ENCODE assay signal across 8 cellular contexts in genomic region chr11:45872513-45873356, GRCh38. TPM values are rescaled to one million over a fixed set of nuclear protein-coding genes. Genes with fewer than 3 reads are reported as not detected.
DNase-seq lines count a peak whose midpoint lies in the region; ATAC-seq, FAIRE-seq and TF ChIP-seq lines count a peak whose summit lies in the region.

No MANE protein-coding gene starts in this region.

- no peaks in the 10 kb centered on the region for H3K9me3 Mint-ChIP-seq in endothelial cell (ENCODE audit: unreplicated experiment)

- peak overlapping the region; percentile 43 for H3K27ac Mint-ChIP-seq in T-helper 17 cell
- peak overlapping the region; percentile 24 for H3K27ac Mint-ChIP-seq in endothelial cell (ENCODE audit: unreplicated experiment)

- no peak overlapping the region for H3K4me3 Mint-ChIP-seq in T-helper 17 cell
- no peak overlapping the region for H3K4me3 Mint-ChIP-seq in endothelial cell (ENCODE audit: unreplicated experiment)

- intact Hi-C loops in Right ventricle myocardium inferior (cut with DNase I) (no loop called here), cardiac septum (cut with DNase I) (loop anchor here (5.0 kb wide), 1 partner anchor 135 kb away; no protein-coding TSS in a partner anchor)

- FAIRE-seq in urothelium cell line (lab: Jason Lieb, UNC), result no peak

- no peaks in the 10 kb centered on the region for H3K9me3 ChIP-seq in T-helper 17 cell (ENCODE audit: control insufficient read depth, low read length, poor library complexity, severe bottlenecking)

- H3K27me3 Mint-ChIP-seq in T-helper 17 cell, result no peaks in the 10 kb centered on the region
- no peaks in the 10 kb centered on the region for H3K27me3 Mint-ChIP-seq in endothelial cell (ENCODE audit: unreplicated experiment)

- H3K36me3 Mint-ChIP-seq in T-helper 17 cell (ENCODE audit: low read depth) (peaks cover 23% of the 10 kb centered on the region), endothelial cell (ENCODE audit: low read depth, unreplicated experiment) (peaks cover 41% of the 10 kb centered on the region)

- TF ChIP-seq CTCF in endothelial cell (IDR thresholded peaks at IDR 0.05; ENCODE audit: unreplicated experiment), result peak; percentile 60

- ATAC-seq in Right ventricle myocardium inferior (peak; percentile 74), T-helper 17 cell (peak; percentile 68), GM18517 (IDR thresholded peaks at IDR 0.05; ENCODE audit: unreplicated experiment) (no peak)

- H3K4me1 Mint-ChIP-seq in T-helper 17 cell, result peaks cover 11% of the 10 kb centered on the region
- H3K4me1 Mint-ChIP-seq in endothelial cell (ENCODE audit: unreplicated experiment), result peaks cover 8% of the 10 kb centered on the region

- DNase-seq in Right ventricle myocardium inferior (ENCODE audit: missing footprints) (no peak), cardiac septum (ENCODE audit: low spot score) (no peak), NCI-H1092 treated with DMSO at 0.1 percent for 48 hours (lab: John Stamatoyannopoulos, UW) (peak; percentile 58), T-helper 17 cell (no peak), endothelial cell (ENCODE audit: low spot score) (peak; percentile 78), midbrain (lab: John Stamatoyannopoulos, UW) (peak; percentile 76), urothelium cell line (ENCODE audit: low spot score) (peak; percentile 79)

RNA-seq across cellular contexts. Expression of gene MAPK8IP1, which starts 12.7 kb away (rescaled TPM):
- 5.9 TPM for total RNA-seq in Right ventricle myocardium inferior
- 7.5 TPM for total RNA-seq in cardiac septum
- total RNA-seq in T-helper 17 cell, result 10 to 100 TPM in 1 of 2 donors, 1 to 10 TPM in 1; 7.6 to 10.2 TPM
- total RNA-seq in endothelial cell (ENCODE audit: unreplicated experiment), result 3.7 TPM

RNA-seq across cellular contexts. Expression of gene CRY2, which starts 25.5 kb away (rescaled TPM):
- 69.8 TPM for total RNA-seq in Right ventricle myocardium inferior
- 49.6 TPM for total RNA-seq in cardiac septum
- total RNA-seq in T-helper 17 cell, result 100 to 1,000 TPM; 200 to 224 TPM
- 23.8 TPM for total RNA-seq in endothelial cell (ENCODE audit: unreplicated experiment)

RNA-seq across cellular contexts. Expression of gene FREY1, which starts 34.3 kb away (rescaled TPM):
- total RNA-seq in Right ventricle myocardium inferior (not detected), cardiac septum (0.54 TPM), T-helper 17 cell (1 to 10 TPM; 3.1 to 3.2 TPM), endothelial cell (ENCODE audit: unreplicated experiment) (1.1 TPM)

RNA-seq across cellular contexts. Expression of gene PEX16, which starts 44.9 kb away (rescaled TPM):
- 10.4 TPM for total RNA-seq in Right ventricle myocardium inferior
- total RNA-seq in cardiac septum, result 13.0 TPM
- 10 to 100 TPM; 59.1 to 64.2 TPM for total RNA-seq in T-helper 17 cell
- total RNA-seq in endothelial cell (ENCODE audit: unreplicated experiment), result 28.1 TPM

RNA-seq across cellular contexts. Expression of gene LARGE2, which starts 49.7 kb away (rescaled TPM):
- total RNA-seq in Right ventricle myocardium inferior (not detected), cardiac septum (not detected), T-helper 17 cell (1 to 10 TPM; 3.9 to 7.9 TPM), endothelial cell (ENCODE audit: unreplicated experiment) (0.95 TPM)

Comparison
In these comparisons a context has a peak if more than half of its experiments do, and no peak if none do; other contexts are left out.
1. DNase-seq: peak in NCI-H1092 treated with DMSO at 0.1 percent for 48 hours (single experiment), endothelial cell (single experiment), midbrain (single experiment) and urothelium cell line (single experiment); none in Right ventricle myocardium inferior (single experiment), cardiac septum (single experiment) and T-helper 17 cell (0 of 3).